In the genomic region with DNA sequence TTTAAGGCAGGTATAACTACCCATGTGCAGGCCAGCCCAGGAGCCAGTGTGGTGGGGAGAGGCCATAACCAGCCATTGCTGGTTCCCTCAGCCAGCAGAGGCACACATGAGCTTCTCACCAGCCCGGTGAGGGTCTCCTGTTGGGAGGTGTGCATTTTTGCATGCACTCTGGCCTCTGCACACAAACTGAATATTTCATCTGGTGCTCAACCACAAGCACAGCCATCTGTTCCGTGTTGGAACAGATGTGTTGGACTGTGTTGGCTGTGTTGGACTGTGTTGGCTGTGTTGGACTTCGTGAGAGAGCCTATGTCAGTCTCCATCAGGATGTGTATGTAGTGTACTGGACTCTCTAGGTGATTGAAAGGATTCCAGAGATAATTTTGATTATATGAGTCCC, we compare ENCODE assay signal across 1 cellular context.
TF ChIP-seq lines count a peak whose summit lies in the region.

No MANE protein-coding gene starts in this region.

TF ChIP-seq in H1, 55 proteins besides CTCF, POLR2A, EP300 and RAD21:
- TF ChIP-seq EGR1 (IDR thresholded peaks at IDR 0.05; ENCODE audit: borderline replicate concordance, low read depth, low read length) (no peak), RXRA (IDR thresholded peaks at IDR 0.05; ENCODE audit: insufficient read depth, low read depth, low read length) (no peak), CEBPB (IDR thresholded peaks at IDR 0.05; ENCODE audit: low read depth, low read length) (no peak)
- TF ChIP-seq, protein P1, sequence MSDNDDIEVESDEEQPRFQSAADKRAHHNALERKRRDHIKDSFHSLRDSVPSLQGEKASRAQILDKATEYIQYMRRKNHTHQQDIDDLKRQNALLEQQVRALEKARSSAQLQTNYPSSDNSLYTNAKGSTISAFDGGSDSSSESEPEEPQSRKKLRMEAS (IDR thresholded peaks at IDR 0.05): no peak
- TF ChIP-seq, protein P2, sequence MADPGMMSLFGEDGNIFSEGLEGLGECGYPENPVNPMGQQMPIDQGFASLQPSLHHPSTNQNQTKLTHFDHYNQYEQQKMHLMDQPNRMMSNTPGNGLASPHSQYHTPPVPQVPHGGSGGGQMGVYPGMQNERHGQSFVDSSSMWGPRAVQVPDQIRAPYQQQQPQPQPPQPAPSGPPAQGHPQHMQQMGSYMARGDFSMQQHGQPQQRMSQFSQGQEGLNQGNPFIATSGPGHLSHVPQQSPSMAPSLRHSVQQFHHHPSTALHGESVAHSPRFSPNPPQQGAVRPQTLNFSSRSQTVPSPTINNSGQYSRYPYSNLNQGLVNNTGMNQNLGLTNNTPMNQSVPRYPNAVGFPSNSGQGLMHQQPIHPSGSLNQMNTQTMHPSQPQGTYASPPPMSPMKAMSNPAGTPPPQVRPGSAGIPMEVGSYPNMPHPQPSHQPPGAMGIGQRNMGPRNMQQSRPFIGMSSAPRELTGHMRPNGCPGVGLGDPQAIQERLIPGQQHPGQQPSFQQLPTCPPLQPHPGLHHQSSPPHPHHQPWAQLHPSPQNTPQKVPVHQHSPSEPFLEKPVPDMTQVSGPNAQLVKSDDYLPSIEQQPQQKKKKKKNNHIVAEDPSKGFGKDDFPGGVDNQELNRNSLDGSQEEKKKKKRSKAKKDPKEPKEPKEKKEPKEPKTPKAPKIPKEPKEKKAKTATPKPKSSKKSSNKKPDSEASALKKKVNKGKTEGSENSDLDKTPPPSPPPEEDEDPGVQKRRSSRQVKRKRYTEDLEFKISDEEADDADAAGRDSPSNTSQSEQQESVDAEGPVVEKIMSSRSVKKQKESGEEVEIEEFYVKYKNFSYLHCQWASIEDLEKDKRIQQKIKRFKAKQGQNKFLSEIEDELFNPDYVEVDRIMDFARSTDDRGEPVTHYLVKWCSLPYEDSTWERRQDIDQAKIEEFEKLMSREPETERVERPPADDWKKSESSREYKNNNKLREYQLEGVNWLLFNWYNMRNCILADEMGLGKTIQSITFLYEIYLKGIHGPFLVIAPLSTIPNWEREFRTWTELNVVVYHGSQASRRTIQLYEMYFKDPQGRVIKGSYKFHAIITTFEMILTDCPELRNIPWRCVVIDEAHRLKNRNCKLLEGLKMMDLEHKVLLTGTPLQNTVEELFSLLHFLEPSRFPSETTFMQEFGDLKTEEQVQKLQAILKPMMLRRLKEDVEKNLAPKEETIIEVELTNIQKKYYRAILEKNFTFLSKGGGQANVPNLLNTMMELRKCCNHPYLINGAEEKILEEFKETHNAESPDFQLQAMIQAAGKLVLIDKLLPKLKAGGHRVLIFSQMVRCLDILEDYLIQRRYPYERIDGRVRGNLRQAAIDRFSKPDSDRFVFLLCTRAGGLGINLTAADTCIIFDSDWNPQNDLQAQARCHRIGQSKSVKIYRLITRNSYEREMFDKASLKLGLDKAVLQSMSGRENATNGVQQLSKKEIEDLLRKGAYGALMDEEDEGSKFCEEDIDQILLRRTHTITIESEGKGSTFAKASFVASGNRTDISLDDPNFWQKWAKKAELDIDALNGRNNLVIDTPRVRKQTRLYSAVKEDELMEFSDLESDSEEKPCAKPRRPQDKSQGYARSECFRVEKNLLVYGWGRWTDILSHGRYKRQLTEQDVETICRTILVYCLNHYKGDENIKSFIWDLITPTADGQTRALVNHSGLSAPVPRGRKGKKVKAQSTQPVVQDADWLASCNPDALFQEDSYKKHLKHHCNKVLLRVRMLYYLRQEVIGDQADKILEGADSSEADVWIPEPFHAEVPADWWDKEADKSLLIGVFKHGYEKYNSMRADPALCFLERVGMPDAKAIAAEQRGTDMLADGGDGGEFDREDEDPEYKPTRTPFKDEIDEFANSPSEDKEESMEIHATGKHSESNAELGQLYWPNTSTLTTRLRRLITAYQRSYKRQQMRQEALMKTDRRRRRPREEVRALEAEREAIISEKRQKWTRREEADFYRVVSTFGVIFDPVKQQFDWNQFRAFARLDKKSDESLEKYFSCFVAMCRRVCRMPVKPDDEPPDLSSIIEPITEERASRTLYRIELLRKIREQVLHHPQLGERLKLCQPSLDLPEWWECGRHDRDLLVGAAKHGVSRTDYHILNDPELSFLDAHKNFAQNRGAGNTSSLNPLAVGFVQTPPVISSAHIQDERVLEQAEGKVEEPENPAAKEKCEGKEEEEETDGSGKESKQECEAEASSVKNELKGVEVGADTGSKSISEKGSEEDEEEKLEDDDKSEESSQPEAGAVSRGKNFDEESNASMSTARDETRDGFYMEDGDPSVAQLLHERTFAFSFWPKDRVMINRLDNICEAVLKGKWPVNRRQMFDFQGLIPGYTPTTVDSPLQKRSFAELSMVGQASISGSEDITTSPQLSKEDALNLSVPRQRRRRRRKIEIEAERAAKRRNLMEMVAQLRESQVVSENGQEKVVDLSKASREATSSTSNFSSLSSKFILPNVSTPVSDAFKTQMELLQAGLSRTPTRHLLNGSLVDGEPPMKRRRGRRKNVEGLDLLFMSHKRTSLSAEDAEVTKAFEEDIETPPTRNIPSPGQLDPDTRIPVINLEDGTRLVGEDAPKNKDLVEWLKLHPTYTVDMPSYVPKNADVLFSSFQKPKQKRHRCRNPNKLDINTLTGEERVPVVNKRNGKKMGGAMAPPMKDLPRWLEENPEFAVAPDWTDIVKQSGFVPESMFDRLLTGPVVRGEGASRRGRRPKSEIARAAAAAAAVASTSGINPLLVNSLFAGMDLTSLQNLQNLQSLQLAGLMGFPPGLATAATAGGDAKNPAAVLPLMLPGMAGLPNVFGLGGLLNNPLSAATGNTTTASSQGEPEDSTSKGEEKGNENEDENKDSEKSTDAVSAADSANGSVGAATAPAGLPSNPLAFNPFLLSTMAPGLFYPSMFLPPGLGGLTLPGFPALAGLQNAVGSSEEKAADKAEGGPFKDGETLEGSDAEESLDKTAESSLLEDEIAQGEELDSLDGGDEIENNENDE (IDR thresholded peaks at IDR 0.05; ENCODE audit: insufficient replicate concordance, low read length): no peak
